ENCODE assay signal across 8 cellular contexts in the genomic region with DNA sequence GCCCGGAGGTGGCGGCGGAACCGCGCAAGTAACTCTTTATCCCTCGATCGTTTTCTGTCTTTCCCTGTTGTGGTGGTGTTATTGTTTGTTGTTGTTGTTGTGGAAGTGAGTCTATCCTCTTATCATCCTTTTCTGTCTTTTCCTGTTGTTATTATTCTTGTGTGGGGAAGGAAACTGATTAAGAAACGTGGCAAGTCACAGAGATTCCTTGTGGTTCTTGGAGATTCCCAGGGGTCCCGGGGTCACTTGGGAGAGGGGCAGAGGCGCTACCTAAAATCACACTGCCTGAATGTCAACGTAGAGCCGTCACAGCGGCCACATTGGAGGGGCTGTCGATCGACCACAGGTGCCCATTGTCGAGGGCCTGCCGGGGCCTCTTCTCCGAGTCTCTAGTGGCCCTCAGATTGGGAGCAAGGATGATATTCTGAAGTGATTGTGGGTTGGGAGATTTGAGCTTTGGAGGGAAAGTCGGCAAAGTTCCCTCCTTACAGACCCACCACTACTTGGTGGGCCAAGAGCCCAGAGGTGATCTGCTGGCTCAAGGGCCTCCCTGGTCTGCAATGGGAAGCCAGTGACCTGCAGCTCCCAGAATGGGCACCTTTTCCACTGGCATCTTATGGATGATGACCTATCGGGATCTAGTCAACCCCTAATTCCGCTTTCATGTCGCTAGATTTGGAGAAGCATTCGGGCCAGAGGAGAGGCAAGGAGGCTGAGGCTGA. TPM values are rescaled to one million over a fixed set of nuclear protein-coding genes. Genes with fewer than 3 reads are reported as not detected.
DNase-seq lines count a peak whose midpoint lies in the region; ATAC-seq, FAIRE-seq and TF ChIP-seq lines count a peak whose summit lies in the region.

No MANE protein-coding gene starts in this region.

- no peaks in the 10 kb centered on the region for H3K9me3 Mint-ChIP-seq in T-helper 1 cell treated with Interleukin-12 subunit alpha and Interleukin-12 subunit beta and Interleukin-4 antibody, amounts not matched to agents 30 μg/mL and 1 μg/mL, for 36 hours

- no peaks in the 10 kb centered on the region for H3K27me3 Mint-ChIP-seq in T-helper 1 cell treated with Interleukin-12 subunit alpha and Interleukin-12 subunit beta and Interleukin-4 antibody, amounts not matched to agents 30 μg/mL and 1 μg/mL, for 36 hours (ENCODE audit: low read depth)

- H3K4me1 ChIP-seq in kidney (ENCODE audit: control insufficient read depth in 1 of 2, insufficient read depth in 1 of 2, low read depth in 1 of 2, low read length in 2 of 2) (peaks cover 0 to 14% of the 10 kb centered on the region in 2 donors), thymus (ENCODE audit: control insufficient read depth, insufficient read depth, low read length) (peaks cover 10% of the 10 kb centered on the region)

- intact Hi-C loops in kidney (cut with DNase I): loop anchor here (10.0 kb wide), 1 partner anchor 287 kb away; no protein-coding TSS in a partner anchor

- FAIRE-seq in kidney (lab: Jason Lieb, UNC): no peak

- H3K36me3 ChIP-seq in kidney (ENCODE audit: control insufficient read depth in 1 of 2, insufficient read depth in 2 of 2, low read length in 2 of 2) (no peaks in the 10 kb centered on the region), thymus (ENCODE audit: control insufficient read depth, insufficient read depth) (no peaks in the 10 kb centered on the region)

- peak overlapping the region; percentile 71 to 94 for H3K27ac ChIP-seq in kidney (ENCODE audit: low read depth in 2 of 2, low read length in 2 of 2)
- peak overlapping the region; percentile 98 for H3K27ac ChIP-seq in thymus (ENCODE audit: low read depth)

- peak overlapping the region; percentile 68 to 89 for H3K9ac ChIP-seq in kidney (ENCODE audit: low read length in 2 of 2)

- H3K27ac Mint-ChIP-seq in T-helper 1 cell treated with Interleukin-12 subunit alpha and Interleukin-12 subunit beta and Interleukin-4 antibody, amounts not matched to agents 30 μg/mL and 1 μg/mL, for 36 hours: peak overlapping the region; percentile 91

- ATAC-seq in HG03175 (IDR thresholded peaks at IDR 0.05; ENCODE audit: unreplicated experiment): no peak

- H3K4me3 Mint-ChIP-seq in T-helper 1 cell treated with Interleukin-12 subunit alpha and Interleukin-12 subunit beta and Interleukin-4 antibody, amounts not matched to agents 30 μg/mL and 1 μg/mL, for 36 hours: peak overlapping the region; percentile 96

- WGBS in thymus: 23% methylated on average over 23 of the region's 23 CpGs

- no peak for TF ChIP-seq CTCF in kidney (IDR thresholded peaks at IDR 0.05; ENCODE audit: borderline replicate concordance, extremely low read depth, insufficient read depth)

- no peaks in the 10 kb centered on the region for H3K9me3 ChIP-seq in kidney (ENCODE audit: control insufficient read depth in 1 of 2, low read length in 2 of 2)
- H3K9me3 ChIP-seq in thymus (ENCODE audit: control insufficient read depth): peaks cover 1% of the 10 kb centered on the region

- DNase-seq in T-helper 1 cell (no peak), amniotic epithelial cell (ENCODE audit: low read depth) (peak; percentile 6), kidney (no peak), NCI-H446 (lab: John Stamatoyannopoulos, UW) (no peak), NCI-H345 (lab: John Stamatoyannopoulos, UW) (no peak)

- H3K4me1 Mint-ChIP-seq in T-helper 1 cell treated with Interleukin-12 subunit alpha and Interleukin-12 subunit beta and Interleukin-4 antibody, amounts not matched to agents 30 μg/mL and 1 μg/mL, for 36 hours (ENCODE audit: low read depth): peaks cover 58% of the 10 kb centered on the region

- H3K4me3 ChIP-seq in kidney (ENCODE audit: low read length in 2 of 2): peak overlapping the region; percentile 85 to 92
- H3K4me3 ChIP-seq in thymus (ENCODE audit: low read length): peak overlapping the region; percentile 99

- peaks cover 37% of the 10 kb centered on the region for H3K36me3 Mint-ChIP-seq in T-helper 1 cell treated with Interleukin-12 subunit alpha and Interleukin-12 subunit beta and Interleukin-4 antibody, amounts not matched to agents 30 μg/mL and 1 μg/mL, for 36 hours (ENCODE audit: low read depth)

- no peaks in the 10 kb centered on the region for H3K27me3 ChIP-seq in thymus (ENCODE audit: control insufficient read depth, insufficient read depth)

RNA-seq across cellular contexts. Expression of a gene that starts 0.8 kb away (rescaled TPM):
- total RNA-seq in kidney: 64.0 TPM
- 14.9 TPM for polyA plus RNA-seq in kidney (ENCODE audit: insufficient read depth, low read depth, low replicate concordance)
- polyA plus RNA-seq in thymus: 18.9 TPM
